In the genomic region with DNA sequence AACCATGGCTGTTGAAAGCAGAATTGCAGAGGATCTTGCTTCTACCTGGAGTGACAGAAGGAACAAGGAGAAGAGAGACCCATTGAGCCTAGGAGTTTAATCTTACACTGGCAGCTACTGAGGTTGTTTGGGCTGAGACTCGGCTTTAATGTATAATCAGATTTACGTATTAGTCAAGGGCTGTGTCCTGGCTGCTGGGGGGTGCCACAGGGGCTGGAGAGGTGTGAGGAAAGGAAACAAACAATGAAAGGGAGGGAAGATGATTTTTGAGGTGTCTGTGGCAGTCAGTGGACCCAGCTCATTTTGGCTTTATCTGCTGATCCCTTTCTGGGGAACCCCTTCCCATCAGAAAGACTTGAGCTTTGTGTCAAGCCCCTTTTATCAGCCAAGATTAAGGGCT, we compare ENCODE assay signal across 20 cellular contexts.
"Had no signal": no experiment of that assay in that cellular context is flagged by ENCODE, and none has a peak within 500 bp of the region (broad histone marks: within the 10 kb centered on the region; RNA-seq: fewer than 3 reads in every experiment).

No MANE protein-coding gene starts in this region.

- H3K27ac Mint-ChIP-seq: natural killer cell treated with Interleukin-12 subunit alpha and Interleukin-12 subunit beta and Interleukin-15 and Interleukin-18, amount 100 ng/mL, for 72 hours had no signal

- H3K9me3 ChIP-seq: gastrocnemius medialis, left ventricle myocardium inferior, neutrophil, sigmoid colon, stomach, thoracic aorta, transverse colon had no signal

- H3K27ac ChIP-seq: coronary artery, gastrocnemius medialis, left ventricle myocardium inferior, neutrophil, sigmoid colon, skin epidermis, thoracic aorta, transverse colon had no signal

- H3K36me3 ChIP-seq: gastrocnemius medialis, left ventricle myocardium inferior, neutrophil, thoracic aorta, transverse colon had no signal

- DNase-seq: effector CD4-positive, alpha-beta T cell; gastrocnemius medialis; glutamatergic neuron; kidney; left cardiac atrium; left ventricle myocardium inferior; mesenchymal stem cell; midbrain; sigmoid colon; stimulated activated CD4-positive, alpha-beta T cell treated with anti-CD3 and anti-CD28 coated beads, Interleukin-12 subunit alpha, Interleukin-12 subunit beta, amount 100 ng/mL, for 4 hours; stimulated activated naive CD4-positive, alpha-beta T cell; stomach; substantia nigra; transverse colon had no signal

- H3K36me3 Mint-ChIP-seq: natural killer cell treated with Interleukin-12 subunit alpha and Interleukin-12 subunit beta and Interleukin-15 and Interleukin-18, amount 100 ng/mL, for 72 hours had no signal

- H3K4me1 ChIP-seq: gastrocnemius medialis had no signal

- H3K4me3 ChIP-seq: coronary artery, gastrocnemius medialis, left ventricle myocardium inferior, lung, sigmoid colon, skin epidermis, stomach, thoracic aorta, transverse colon had no signal

- H3K27me3 ChIP-seq: gastrocnemius medialis, sigmoid colon, stomach, transverse colon had no signal

- FAIRE-seq: kidney had no signal

- H3K4me3 Mint-ChIP-seq: natural killer cell treated with Interleukin-12 subunit alpha and Interleukin-12 subunit beta and Interleukin-15 and Interleukin-18, amount 100 ng/mL, for 72 hours had no signal
